ENCODE assay signal across 8 cellular contexts in genomic region chr12:111753144-111753881, GRCh38. TPM values are rescaled to one million over a fixed set of nuclear protein-coding genes. Genes with fewer than 3 reads are reported as not detected.
DNase-seq lines count a peak whose midpoint lies in the region; ATAC-seq and TF ChIP-seq lines count a peak whose summit lies in the region.

No MANE protein-coding gene starts in this region.

- H3K27ac ChIP-seq in AG04450 (ENCODE audit: low read depth, low read length) (no peak overlapping the region), RWPE2 (ENCODE audit: poor library complexity, severe bottlenecking) (no peak overlapping the region), osteoblast (ENCODE audit: low read depth, low read length) (no peak overlapping the region)

- H3K4me3 ChIP-seq in AG04450 (ENCODE audit: low read depth, low read length) = no peak overlapping the region
- no peak overlapping the region for H3K4me3 ChIP-seq in RWPE2 (ENCODE audit: severe bottlenecking)
- H3K4me3 ChIP-seq in fibroblast of pulmonary artery (replicated peaks; ENCODE audit: low read depth, low read length) = no peak overlapping the region
- H3K4me3 ChIP-seq in osteoblast (ENCODE audit: insufficient read depth, low read length) = no peak overlapping the region

- H3K9me3 Mint-ChIP-seq in activated T-helper 2 cell treated with anti-CD3 and anti-CD28 coated beads, Interferon-gamma antibody, Interleukin-2, Interleukin-4, amounts not matched to agents 10 μg/mL and 5 μg/mL and 100 μg/mL, durations not matched to agents 14 hours and 24 hours and 36 hours = no peaks in the 10 kb centered on the region
- no peaks in the 10 kb centered on the region for H3K9me3 Mint-ChIP-seq in activated T-cell treated with anti-CD3 and anti-CD28 coated beads, Interleukin-2, amount 50 U/mL, for 24 hours

- no peak overlapping the region for H3K4me3 Mint-ChIP-seq in activated T-helper 2 cell treated with anti-CD3 and anti-CD28 coated beads, Interferon-gamma antibody, Interleukin-2, Interleukin-4, amounts not matched to agents 10 μg/mL and 5 μg/mL and 100 μg/mL, durations not matched to agents 14 hours and 24 hours and 36 hours (ENCODE audit: low read depth)
- H3K4me3 Mint-ChIP-seq in activated T-cell treated with anti-CD3 and anti-CD28 coated beads, Interleukin-2, amount 50 U/mL, for 24 hours = no peak overlapping the region

- no peaks in the 10 kb centered on the region for H3K9me3 ChIP-seq in AG04450 (ENCODE audit: control insufficient read depth, insufficient read depth, low read length)
- no peaks in the 10 kb centered on the region for H3K9me3 ChIP-seq in RWPE2 (ENCODE audit: severe bottlenecking)
- H3K9me3 ChIP-seq in osteoblast (ENCODE audit: low read depth, low read length) = no peaks in the 10 kb centered on the region

- intact Hi-C loops in activated T-helper 2 cell treated with anti-CD3 and anti-CD28 coated beads, Interferon-gamma antibody, Interleukin-2, Interleukin-4, amounts not matched to agents 10 μg/mL and 5 μg/mL and 100 μg/mL, durations not matched to agents 14 hours and 24 hours and 36 hours (cut with micrococcal nuclease) = loop anchor here (5.0 kb wide), 1 partner anchor 59 kb away; no protein-coding TSS in a partner anchor

- H3K79me2 ChIP-seq in osteoblast (ENCODE audit: insufficient read depth, low read length) = no peaks in the 10 kb centered on the region

- H3K4me1 ChIP-seq in RWPE2 (ENCODE audit: insufficient read depth, poor library complexity, severe bottlenecking) (no peaks in the 10 kb centered on the region), osteoblast (ENCODE audit: insufficient read depth, low read length) (no peaks in the 10 kb centered on the region)

- TF ChIP-seq CTCF in AG04450 (IDR thresholded peaks at IDR 0.05; ENCODE audit: low read depth, low read length) (peak; percentile 88), GM20000 (IDR thresholded peaks at IDR 0.05; ENCODE audit: extremely low read depth, missing control alignments) (peak; percentile 70), RWPE2 (IDR thresholded peaks at IDR 0.05; ENCODE audit: poor library complexity, severe bottlenecking) (peak; percentile 77), fibroblast of pulmonary artery (IDR thresholded peaks at IDR 0.05; ENCODE audit: low read length, missing control alignments) (peak; percentile 81), osteoblast (IDR thresholded peaks at IDR 0.05; ENCODE audit: extremely low read depth, low read depth, low read length) (peak; percentile 69)

- no peaks in the 10 kb centered on the region for H3K27me3 Mint-ChIP-seq in activated T-helper 2 cell treated with anti-CD3 and anti-CD28 coated beads, Interferon-gamma antibody, Interleukin-2, Interleukin-4, amounts not matched to agents 10 μg/mL and 5 μg/mL and 100 μg/mL, durations not matched to agents 14 hours and 24 hours and 36 hours (ENCODE audit: low read depth)
- H3K27me3 Mint-ChIP-seq in activated T-cell treated with anti-CD3 and anti-CD28 coated beads, Interleukin-2, amount 50 U/mL, for 24 hours = no peaks in the 10 kb centered on the region

- no peak overlapping the region for H2AFZ ChIP-seq in osteoblast (ENCODE audit: low read length)

- peak; percentile 84 for ATAC-seq in RWPE2 (ENCODE audit: low read depth)

- H4K20me1 ChIP-seq in osteoblast (ENCODE audit: insufficient read depth, low read length) = no peaks in the 10 kb centered on the region

- DNase-seq in AG04450 (ENCODE audit: low read depth, low spot score) = peak; percentile 39
- peak; percentile 67 for DNase-seq in GM20000 (ENCODE audit: low spot score)
- DNase-seq in RWPE2 (ENCODE audit: low spot score) = no peak
- DNase-seq in fibroblast of pulmonary artery (ENCODE audit: low read depth) = peak; percentile 81
- peak; percentile 96 for DNase-seq in osteoblast (ENCODE audit: insufficient read length, low spot score, missing footprints)
- DNase-seq in activated CD4-positive, CD25-positive, alpha-beta regulatory T cell (lab: John Stamatoyannopoulos, UW) = no peak
- no peak for DNase-seq in activated T-helper 2 cell treated with anti-CD3 and anti-CD28 coated beads, Interferon-gamma antibody, Interleukin-2, Interleukin-4, amounts not matched to agents 10 μg/mL and 5 μg/mL and 100 μg/mL, durations not matched to agents 14 hours and 24 hours and 36 hours (ENCODE audit: low spot score)
- no peak for DNase-seq in activated T-cell treated with anti-CD3 and anti-CD28 coated beads, Interleukin-2, amount 50 U/mL, for 24 hours

- H3K36me3 ChIP-seq in RWPE2 (ENCODE audit: low read depth) = peaks cover 20% of the 10 kb centered on the region
- H3K36me3 ChIP-seq in osteoblast (ENCODE audit: insufficient read depth, low read length) = peaks cover 11% of the 10 kb centered on the region

- POLR2A ChIA-PET in AG04450 (lab: Yijun Ruan, JAX) = no interaction called here

- H3K4me1 Mint-ChIP-seq in activated T-helper 2 cell treated with anti-CD3 and anti-CD28 coated beads, Interferon-gamma antibody, Interleukin-2, Interleukin-4, amounts not matched to agents 10 μg/mL and 5 μg/mL and 100 μg/mL, durations not matched to agents 14 hours and 24 hours and 36 hours (ENCODE audit: low read depth) = peaks cover 11% of the 10 kb centered on the region
- H3K4me1 Mint-ChIP-seq in activated T-cell treated with anti-CD3 and anti-CD28 coated beads, Interleukin-2, amount 50 U/mL, for 24 hours (ENCODE audit: low read depth) = peaks cover 10% of the 10 kb centered on the region

- H3K36me3 Mint-ChIP-seq in activated T-helper 2 cell treated with anti-CD3 and anti-CD28 coated beads, Interferon-gamma antibody, Interleukin-2, Interleukin-4, amounts not matched to agents 10 μg/mL and 5 μg/mL and 100 μg/mL, durations not matched to agents 14 hours and 24 hours and 36 hours (ENCODE audit: low read depth) = peaks cover 5% of the 10 kb centered on the region
- peaks cover 59% of the 10 kb centered on the region for H3K36me3 Mint-ChIP-seq in activated T-cell treated with anti-CD3 and anti-CD28 coated beads, Interleukin-2, amount 50 U/mL, for 24 hours (ENCODE audit: low read depth)

- no peaks in the 10 kb centered on the region for H3K27me3 ChIP-seq in AG04450 (ENCODE audit: control insufficient read depth, insufficient read depth, low read length)
- no peaks in the 10 kb centered on the region for H3K27me3 ChIP-seq in RWPE2 (ENCODE audit: insufficient read depth, poor library complexity, severe bottlenecking)
- H3K27me3 ChIP-seq in osteoblast (ENCODE audit: insufficient read depth, low read length) = no peaks in the 10 kb centered on the region

- H3K27ac Mint-ChIP-seq in activated T-helper 2 cell treated with anti-CD3 and anti-CD28 coated beads, Interferon-gamma antibody, Interleukin-2, Interleukin-4, amounts not matched to agents 10 μg/mL and 5 μg/mL and 100 μg/mL, durations not matched to agents 14 hours and 24 hours and 36 hours = no peak overlapping the region
- H3K27ac Mint-ChIP-seq in activated T-cell treated with anti-CD3 and anti-CD28 coated beads, Interleukin-2, amount 50 U/mL, for 24 hours = no peak overlapping the region

- CTCF ChIA-PET in AG04450 (lab: Charles Lee) = interaction anchor here (0.5 to 4.5 kb wide), 17 partner anchors 12 to 98 kb away, joined by 3 to 145 read pairs (median 4); partner anchors contain the start of gene ALDH2

- H3K4me2 ChIP-seq in osteoblast (ENCODE audit: insufficient read depth, low read length) = no peak overlapping the region

RNA-seq across cellular contexts. Expression of gene ALDH2, which starts 13.4 kb away (rescaled TPM):
- 84.1 and 90.8 TPM in 2 replicates for polyA plus RNA-seq in AG04450 (2011; rRNA removed)
- 42.2 and 53.0 TPM in 2 replicates for polyA minus RNA-seq in AG04450 (2011; rRNA and poly(A)+ RNA removed)
- 11.9 and 17.1 TPM in 2 replicates for total RNA-seq in osteoblast
- total RNA-seq in activated T-helper 2 cell treated with anti-CD3 and anti-CD28 coated beads, Interferon-gamma antibody, Interleukin-2, Interleukin-4, amounts not matched to agents 10 μg/mL and 5 μg/mL and 100 μg/mL, durations not matched to agents 14 hours and 24 hours and 36 hours = 0.11 and 0.34 TPM in 2 replicates

Comparison
In these comparisons a context has a peak if more than half of its experiments do, and no peak if none do; other contexts are left out.
1. DNase-seq: peak in AG04450 (single experiment), GM20000 (single experiment), fibroblast of pulmonary artery (single experiment) and osteoblast (single experiment); none in RWPE2 (single experiment), activated CD4-positive, CD25-positive, alpha-beta regulatory T cell (0 of 4), activated T-helper 2 cell treated with anti-CD3 and anti-CD28 coated beads, Interferon-gamma antibody, Interleukin-2, Interleukin-4, amounts not matched to agents 10 μg/mL and 5 μg/mL and 100 μg/mL, durations not matched to agents 14 hours and 24 hours and 36 hours (single experiment) and activated T-cell treated with anti-CD3 and anti-CD28 coated beads, Interleukin-2, amount 50 U/mL, for 24 hours (single experiment).
2. Peak in every context shown above with its lines, with median percentiles within 50 percentile points of each other: CTCF ChIP-seq.